In the genomic region with DNA sequence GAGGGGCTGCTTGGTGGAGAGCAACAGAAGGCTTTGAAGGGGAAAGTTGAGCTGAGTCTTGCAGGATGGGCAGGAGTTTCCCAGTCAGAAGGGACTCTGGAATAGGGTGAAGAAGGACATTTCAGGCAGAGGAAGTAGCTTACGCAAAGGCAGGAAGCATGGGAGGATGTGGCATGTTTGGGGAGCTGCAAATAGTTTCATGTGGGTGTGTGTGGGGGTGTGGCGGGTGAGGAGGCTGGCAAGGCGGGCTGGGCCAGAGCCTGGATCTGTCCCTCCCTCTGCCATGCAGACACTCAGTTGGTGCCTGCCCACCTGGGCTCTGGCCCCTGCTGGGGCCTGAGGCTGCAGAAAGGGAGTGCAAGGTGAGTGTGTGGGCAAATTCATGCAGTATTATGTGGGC, we compare ENCODE assay signal across 8 cellular contexts. TPM values are rescaled to one million over a fixed set of nuclear protein-coding genes. Genes with fewer than 3 reads are reported as not detected.
DNase-seq lines count a peak whose midpoint lies in the region; ATAC-seq and TF ChIP-seq lines count a peak whose summit lies in the region.

No MANE protein-coding gene starts in this region.

- H3K9me3 ChIP-seq in DND-41 (ENCODE audit: insufficient read depth, low read length, severe bottlenecking) (no peaks in the 10 kb centered on the region), left lung (no peaks in the 10 kb centered on the region)

- intact Hi-C loops in left lung (cut with DNase I) = loop anchor here in 1 of 2 donors (5.0 kb wide), 1 partner anchor 179 kb away; a partner anchor contains a TSS

- H3K36me3 ChIP-seq in DND-41 (ENCODE audit: insufficient read depth, low read length) (peaks cover 95% of the 10 kb centered on the region), left lung (peaks cover 0 to 47% of the 10 kb centered on the region in 2 donors)

- peak; percentile 73 for DNase-seq in DND-41
- peak; percentile 77 for DNase-seq in NCI-H226
- peak; percentile 18 for DNase-seq in activated gamma-delta T cell (lab: John Stamatoyannopoulos, UW)
- DNase-seq in left lung = peak in 1 of 2 donors; percentile 62
- peak; percentile 69 for DNase-seq in ureter (ENCODE audit: low spot score)
- DNase-seq in NCI-H345 (lab: John Stamatoyannopoulos, UW) = no peak
- no peak for DNase-seq in SHP77 treated with DMSO at 0.1 percent for 48 hours (lab: John Stamatoyannopoulos, UW)

- H3K4me3 ChIP-seq in DND-41 (ENCODE audit: low read depth in 1 of 2, low read length in 2 of 2) (no peak overlapping the region), left lung (no peak overlapping the region)

- ATAC-seq in DND-41 (ENCODE audit: insufficient read depth, low read depth) (peak; percentile 72), left lung (peak; percentile 73), HG03095 (IDR thresholded peaks at IDR 0.05; ENCODE audit: unreplicated experiment) (no peak)

- TF ChIP-seq CTCF in DND-41 (IDR thresholded peaks at IDR 0.05; ENCODE audit: borderline replicate concordance, extremely low read depth, low read length, poor library complexity, severe bottlenecking) (no peak), left lung (IDR thresholded peaks at IDR 0.05) (no peak)

- H3K27me3 ChIP-seq in DND-41 (ENCODE audit: insufficient read depth, low read length, poor library complexity) = no peaks in the 10 kb centered on the region
- H3K27me3 ChIP-seq in left lung = no peaks in the 10 kb centered on the region

- no peak overlapping the region for H2AFZ ChIP-seq in DND-41 (ENCODE audit: low read depth, low read length)

- H3K27ac ChIP-seq in DND-41 (ENCODE audit: low read length) = peak overlapping the region; percentile 67
- H3K27ac ChIP-seq in left lung = peak overlapping the region in 1 of 2 donors; percentile 67

- H4K20me1 ChIP-seq in DND-41 (ENCODE audit: insufficient read depth, low read length) = peaks cover 84% of the 10 kb centered on the region

- peaks cover 35% of the 10 kb centered on the region for H3K4me1 ChIP-seq in DND-41 (ENCODE audit: insufficient read depth, low read length)
- H3K4me1 ChIP-seq in left lung = peaks cover 20 to 55% of the 10 kb centered on the region in 2 donors

- H3K4me2 ChIP-seq in DND-41 (ENCODE audit: insufficient read depth, low read length) = peak overlapping the region; percentile 25; the same call in 1 of the 2 replicates

- H3K9ac ChIP-seq in DND-41 (ENCODE audit: low read depth, low read length) = no peak overlapping the region

- H3K79me2 ChIP-seq in DND-41 (ENCODE audit: insufficient read depth, low read length) = peaks cover 43% of the 10 kb centered on the region

RNA-seq across cellular contexts. Expression of a gene that starts 10.4 kb away (rescaled TPM):
- total RNA-seq in left lung (10 to 100 TPM; 48.7 to 50.4 TPM), ureter (52.7 TPM)

RNA-seq across cellular contexts. Expression of a gene that starts 25.4 kb away (rescaled TPM):
- total RNA-seq in left lung (under 1 TPM; 0.21 to 0.61 TPM), ureter (0.23 TPM)

Comparison
In these comparisons a context has a peak if more than half of its experiments do, and no peak if none do; other contexts are left out.
1. DNase-seq: peak in DND-41 (single experiment), NCI-H226 (single experiment), activated gamma-delta T cell (single experiment) and ureter (single experiment); none in NCI-H345 (single experiment) and SHP77 treated with DMSO at 0.1 percent for 48 hours (single experiment).